In genomic region chr13:111210945-111211469, GRCh38 we compare ENCODE assay signal across 8 cellular contexts.
DNase-seq lines count a peak whose midpoint lies in the region; ATAC-seq and TF ChIP-seq lines count a peak whose summit lies in the region.

No MANE protein-coding gene starts in this region.

- H3K4me1 ChIP-seq in tibial artery = peaks cover 0 to 95% (median 59%) of the 10 kb centered on the region in 4 donors

- no peak for DNase-seq in activated CD4-positive, alpha-beta T cell treated with anti-CD3 and anti-CD28 coated beads for 36 hours
- DNase-seq in activated CD4-positive, alpha-beta T cell treated with anti-CD3 and anti-CD28 coated beads for 48 hours = no peak
- DNase-seq in choroid plexus epithelial cell (ENCODE audit: low read depth) (peak; percentile 26), mesothelial cell of epicardium (ENCODE audit: low spot score in 2 of 2, unreplicated experiment in 2 of 2) (no peak), tibial artery (no peak), head of caudate nucleus (no peak), globus pallidus (ENCODE audit: low spot score) (no peak), iPS-NIHi11 (ENCODE audit: low spot score) (no peak)

- peaks cover 0 to 3% (median 0%) of the 10 kb centered on the region in 3 donors for H3K36me3 ChIP-seq in tibial artery

- ATAC-seq in activated CD4-positive, alpha-beta T cell treated with anti-CD3 and anti-CD28 coated beads for 36 hours = no peak

- intact Hi-C loops in activated CD4-positive, alpha-beta T cell treated with anti-CD3 and anti-CD28 coated beads for 36 hours (cut with DNase I, micrococcal nuclease) = no loop called here
- intact Hi-C loops in tibial artery (cut with DNase I; ENCODE audit: low total_unique reads) = no loop called here
- intact Hi-C loops in head of caudate nucleus (cut with DNase I) = no loop called here

- peaks cover 56% of the 10 kb centered on the region for H3K4me1 Mint-ChIP-seq in activated CD4-positive, alpha-beta T cell treated with anti-CD3 and anti-CD28 coated beads for 36 hours
- H3K4me1 Mint-ChIP-seq in mesothelial cell of epicardium = peaks cover 47% of the 10 kb centered on the region

- POLR2A ChIA-PET in activated CD4-positive, alpha-beta T cell treated with anti-CD3 and anti-CD28 coated beads for 36 hours (lab: Charles Lee) = interaction anchor here (0.7 to 1.0 kb wide), 2 partner anchors 8 to 49 kb away, joined by 3 to 4 read pairs; no protein-coding TSS in a partner anchor

- peak overlapping the region; percentile 0 for H3K4me3 ChIP-seq in choroid plexus epithelial cell (ENCODE audit: low read depth, low read length)
- no peak overlapping the region for H3K4me3 ChIP-seq in tibial artery

- H3K9me3 ChIP-seq in tibial artery = no peaks in the 10 kb centered on the region

- H3K27me3 ChIP-seq in tibial artery = no peaks in the 10 kb centered on the region

- H3K9me3 Mint-ChIP-seq in activated CD4-positive, alpha-beta T cell treated with anti-CD3 and anti-CD28 coated beads for 36 hours (ENCODE audit: low read depth) = no peaks in the 10 kb centered on the region
- H3K9me3 Mint-ChIP-seq in mesothelial cell of epicardium = no peaks in the 10 kb centered on the region

- TF ChIP-seq CTCF in choroid plexus epithelial cell (conservative IDR thresholded peaks at IDR 0.05; ENCODE audit: low read depth, low read length) (no peak), mesothelial cell of epicardium (IDR thresholded peaks at IDR 0.05; ENCODE audit: unreplicated experiment) (no peak), tibial artery (IDR thresholded peaks at IDR 0.05) (no peak)

- H3K27me3 Mint-ChIP-seq in activated CD4-positive, alpha-beta T cell treated with anti-CD3 and anti-CD28 coated beads for 36 hours = no peaks in the 10 kb centered on the region
- H3K27me3 Mint-ChIP-seq in mesothelial cell of epicardium (ENCODE audit: low read depth) = no peaks in the 10 kb centered on the region

- no peak overlapping the region for H3K4me3 Mint-ChIP-seq in activated CD4-positive, alpha-beta T cell treated with anti-CD3 and anti-CD28 coated beads for 36 hours
- H3K4me3 Mint-ChIP-seq in mesothelial cell of epicardium = peak overlapping the region; percentile 44

- H3K36me3 Mint-ChIP-seq in activated CD4-positive, alpha-beta T cell treated with anti-CD3 and anti-CD28 coated beads for 36 hours (ENCODE audit: low read depth) = peaks cover 14% of the 10 kb centered on the region
- H3K36me3 Mint-ChIP-seq in mesothelial cell of epicardium = peaks cover 3% of the 10 kb centered on the region

- peak overlapping the region; percentile 35 for H3K27ac Mint-ChIP-seq in activated CD4-positive, alpha-beta T cell treated with anti-CD3 and anti-CD28 coated beads for 36 hours
- H3K27ac Mint-ChIP-seq in mesothelial cell of epicardium = peak overlapping the region; percentile 90

- H3K27ac ChIP-seq in tibial artery = peak overlapping the region; percentile 9 to 76

- CTCF ChIA-PET in activated CD4-positive, alpha-beta T cell treated with anti-CD3 and anti-CD28 coated beads for 36 hours (lab: Charles Lee) = interaction anchor here (0.6 to 2.0 kb wide), 2 partner anchors 8 to 143 kb away, joined by 3 to 7 read pairs; no protein-coding TSS in a partner anchor
